In the genomic region with DNA sequence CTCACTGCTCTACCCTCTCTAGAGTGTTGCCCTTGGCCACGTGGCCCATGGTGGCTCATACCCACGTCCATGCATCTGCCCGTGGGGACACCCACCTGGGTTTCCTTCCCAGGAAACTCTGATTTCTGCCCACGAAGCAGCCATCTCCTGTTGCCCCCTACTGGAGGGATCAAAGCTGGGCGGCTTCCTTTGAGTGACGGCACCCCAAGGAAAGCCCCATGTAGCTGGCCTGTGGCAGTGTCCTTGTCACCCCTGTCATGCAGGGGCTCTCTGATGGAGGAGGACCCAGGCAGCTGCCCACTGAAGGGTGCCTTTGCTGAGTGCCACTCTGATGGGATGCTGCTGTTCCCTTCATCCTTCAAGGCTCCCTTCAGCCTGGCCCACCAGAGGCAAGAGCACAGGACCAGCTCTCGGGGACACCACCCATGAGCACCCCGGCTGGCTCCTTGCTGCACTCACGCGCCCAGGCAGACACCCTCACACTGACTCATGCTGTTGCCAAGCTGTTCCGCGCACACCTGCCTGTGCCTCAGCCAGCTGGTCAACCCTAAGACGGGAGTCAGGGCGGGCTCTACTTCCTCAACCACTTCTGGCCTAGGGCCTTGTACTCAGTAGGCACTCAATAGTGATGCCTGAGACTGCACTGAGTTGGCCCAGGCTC, we compare ENCODE assay signal across 14 cellular contexts.
DNase-seq lines count a peak whose midpoint lies in the region; ATAC-seq and TF ChIP-seq lines count a peak whose summit lies in the region.
"Had no signal": no experiment of that assay in that cellular context is flagged by ENCODE, and none has a peak within 500 bp of the region (broad histone marks: within the 10 kb centered on the region; RNA-seq: fewer than 3 reads in every experiment).

No MANE protein-coding gene starts in this region.

- no peak overlapping the region for H2AFZ ChIP-seq in OCI-LY7 (ENCODE audit: low read length)
- H2AFZ ChIP-seq in smooth muscle cell (ENCODE audit: low read depth) = no peak overlapping the region
- no peak overlapping the region for H2AFZ ChIP-seq in PC-9

- H3K36me3 Mint-ChIP-seq in activated CD4-positive, alpha-beta T cell treated with anti-CD3 and anti-CD28 coated beads for 36 hours (ENCODE audit: low read depth) = no peaks in the 10 kb centered on the region
- no peaks in the 10 kb centered on the region for H3K36me3 Mint-ChIP-seq in activated CD4-positive, alpha-beta T cell treated with anti-CD3 and anti-CD28 coated beads, Interleukin-2, amount 10 ng/mL, durations not matched to agents 7 days and 5 days (ENCODE audit: low read depth)

- peaks cover 2% of the 10 kb centered on the region for H3K27me3 Mint-ChIP-seq in activated CD4-positive, alpha-beta T cell treated with anti-CD3 and anti-CD28 coated beads for 36 hours
- H3K27me3 Mint-ChIP-seq in activated CD4-positive, alpha-beta T cell treated with anti-CD3 and anti-CD28 coated beads, Interleukin-2, amount 10 ng/mL, durations not matched to agents 7 days and 5 days = no peaks in the 10 kb centered on the region

- H3K9me3 ChIP-seq in OCI-LY7 (ENCODE audit: low read length) (no peaks in the 10 kb centered on the region), smooth muscle cell (replicated peaks; ENCODE audit: low read depth) (no peaks in the 10 kb centered on the region), PC-9 (ENCODE audit: insufficient read depth, low read depth) (no peaks in the 10 kb centered on the region)
- H3K9me3 ChIP-seq: ovary, vagina had no signal

- no peaks in the 10 kb centered on the region for H3K79me2 ChIP-seq in OCI-LY7 (ENCODE audit: insufficient read depth, low read depth, low read length)
- H3K79me2 ChIP-seq in smooth muscle cell (ENCODE audit: low read depth) = peaks cover 3% of the 10 kb centered on the region
- no peaks in the 10 kb centered on the region for H3K79me2 ChIP-seq in PC-9 (ENCODE audit: low read depth)

- intact Hi-C loops in activated CD4-positive, alpha-beta T cell treated with anti-CD3 and anti-CD28 coated beads for 36 hours (cut with DNase I, micrococcal nuclease) = no loop called here
- intact Hi-C loops in OCI-LY7 (cut with micrococcal nuclease; ENCODE audit: unreplicated experiment) (no loop called here), PC-9 (cut with micrococcal nuclease; ENCODE audit: unreplicated experiment) (no loop called here)

- H3F3A ChIP-seq in smooth muscle cell (ENCODE audit: low read depth) = no peaks in the 10 kb centered on the region
- no peaks in the 10 kb centered on the region for H3F3A ChIP-seq in PC-9 (ENCODE audit: insufficient read depth, low read depth)

- no peak overlapping the region for H3K27ac Mint-ChIP-seq in activated CD4-positive, alpha-beta T cell treated with anti-CD3 and anti-CD28 coated beads for 36 hours
- no peak overlapping the region for H3K27ac Mint-ChIP-seq in activated CD4-positive, alpha-beta T cell treated with anti-CD3 and anti-CD28 coated beads, Interleukin-2, amount 10 ng/mL, durations not matched to agents 7 days and 5 days

- CTCF ChIA-PET in activated CD4-positive, alpha-beta T cell treated with anti-CD3 and anti-CD28 coated beads for 36 hours (lab: Charles Lee) = interaction anchor here (0.6 to 1.2 kb wide), 3 partner anchors 8 to 896 kb away, joined by 3 to 4 read pairs (median 3); no protein-coding TSS in a partner anchor
- CTCF ChIA-PET in activated CD4-positive, alpha-beta T cell treated with anti-CD3 and anti-CD28 coated beads, Interleukin-2, amount 10 ng/mL, durations not matched to agents 7 days and 5 days (lab: Charles Lee) = interaction anchor here (1.5 kb wide), 1 partner anchor 17 kb away, joined by 3 read pairs; no protein-coding TSS in a partner anchor
- CTCF ChIA-PET in OCI-LY7 (lab: Charles Lee; ENCODE audit: unreplicated experiment) (no interaction called here), PC-9 (lab: Charles Lee) (no interaction called here)

- H3K27me3 ChIP-seq in smooth muscle cell (ENCODE audit: low read depth) = no peaks in the 10 kb centered on the region
- H3K27me3 ChIP-seq in PC-9 (ENCODE audit: insufficient read depth, low read depth) = no peaks in the 10 kb centered on the region
- H3K27me3 ChIP-seq: ovary, vagina had no signal

- no peaks in the 10 kb centered on the region for H3K9me2 ChIP-seq in OCI-LY7 (ENCODE audit: insufficient read depth, low read length)
- no peaks in the 10 kb centered on the region for H3K9me2 ChIP-seq in PC-9 (ENCODE audit: insufficient read depth)

- POLR2A ChIA-PET in activated CD4-positive, alpha-beta T cell treated with anti-CD3 and anti-CD28 coated beads for 36 hours (lab: Charles Lee) = no interaction called here
- POLR2A ChIA-PET in activated CD4-positive, alpha-beta T cell treated with anti-CD3 and anti-CD28 coated beads, Interleukin-2, amount 10 ng/mL, durations not matched to agents 7 days and 5 days (lab: Charles Lee) = no interaction called here
- POLR2A ChIA-PET in OCI-LY7 (lab: Charles Lee) = no interaction called here
- POLR2A ChIA-PET in PC-9 (lab: Charles Lee; ENCODE audit: unreplicated experiment) = no interaction called here

- whole genome bisulfite sequencing in smooth muscle cell (ENCODE audit: low lambda C conversion rate) = 89% methylated on average over 14 of the region's 14 CpGs

- H3K4me3 ChIP-seq in OCI-LY7 (ENCODE audit: low read depth, low read length, poor library complexity, severe bottlenecking) (no peak overlapping the region), fibroblast of pulmonary artery (replicated peaks; ENCODE audit: low read depth, low read length) (no peak overlapping the region), smooth muscle cell (no peak overlapping the region), PC-9 (no peak overlapping the region)
- H3K4me3 ChIP-seq: ovary, vagina had no signal

- peak; percentile 11 for DNase-seq in activated CD4-positive, alpha-beta T cell treated with anti-CD3 and anti-CD28 coated beads for 36 hours
- DNase-seq in activated CD4-positive, alpha-beta T cell treated with anti-CD3 and anti-CD28 coated beads, Interleukin-2, amount 10 ng/mL, durations not matched to agents 7 days and 5 days = no peak
- DNase-seq in OCI-LY7 (ENCODE audit: low spot score) (no peak), fibroblast of pulmonary artery (ENCODE audit: low read depth) (no peak), smooth muscle cell (lab: John Stamatoyannopoulos, UW; ENCODE audit: unreplicated experiment) (no peak), NCI-H2081 (lab: John Stamatoyannopoulos, UW) (no peak), PC-9 (no peak)
- DNase-seq: activated T-cell treated with anti-CD3 and anti-CD28 coated beads, Interleukin-2, amount 50 U/mL, for 1 hour; cortex of kidney; NCI-H2107; ovary; SW 1271 had no signal

- H3K4me1 Mint-ChIP-seq in activated CD4-positive, alpha-beta T cell treated with anti-CD3 and anti-CD28 coated beads for 36 hours = no peaks in the 10 kb centered on the region
- H3K4me1 Mint-ChIP-seq in activated CD4-positive, alpha-beta T cell treated with anti-CD3 and anti-CD28 coated beads, Interleukin-2, amount 10 ng/mL, durations not matched to agents 7 days and 5 days = no peaks in the 10 kb centered on the region

- H3K4me3 Mint-ChIP-seq in activated CD4-positive, alpha-beta T cell treated with anti-CD3 and anti-CD28 coated beads for 36 hours = no peak overlapping the region
- H3K4me3 Mint-ChIP-seq in activated CD4-positive, alpha-beta T cell treated with anti-CD3 and anti-CD28 coated beads, Interleukin-2, amount 10 ng/mL, durations not matched to agents 7 days and 5 days = no peak overlapping the region

- H3K27ac ChIP-seq in OCI-LY7 (ENCODE audit: low read depth, low read length, poor library complexity, severe bottlenecking) (no peak overlapping the region), smooth muscle cell (ENCODE audit: low read depth) (no peak overlapping the region), PC-9 (no peak overlapping the region)
- H3K27ac ChIP-seq: ovary, vagina had no signal

- H4K20me1 ChIP-seq in OCI-LY7 (ENCODE audit: insufficient read depth, low read length) = no peaks in the 10 kb centered on the region
- H4K20me1 ChIP-seq in smooth muscle cell (ENCODE audit: low read depth) = peaks cover 85% of the 10 kb centered on the region
- no peaks in the 10 kb centered on the region for H4K20me1 ChIP-seq in PC-9 (ENCODE audit: insufficient read depth)

- BruUV-seq in OCI-LY7 (replicated peaks; lab: Mats Ljungman, UMichigan) (no TSS peak), PC-9 (replicated peaks; lab: Mats Ljungman, UMichigan) (no TSS peak)

- peak; percentile 60 for TF ChIP-seq CTCF in OCI-LY7 (conservative IDR thresholded peaks at IDR 0.05; ENCODE audit: low read length)
- TF ChIP-seq CTCF in fibroblast of pulmonary artery (IDR thresholded peaks at IDR 0.05; ENCODE audit: low read length, missing control alignments) = peak; percentile 34
- peak; percentile 22 for TF ChIP-seq CTCF in smooth muscle cell (IDR thresholded peaks at IDR 0.05; ENCODE audit: borderline replicate concordance, insufficient read depth, poor library complexity, severe bottlenecking)
- no peak; the same call in 1 of the 2 replicates for TF ChIP-seq CTCF in PC-9 (conservative IDR thresholded peaks at IDR 0.05)

- H3K4me2 ChIP-seq in OCI-LY7 (ENCODE audit: low read length) (no peak overlapping the region), smooth muscle cell (no peak overlapping the region), PC-9 (no peak overlapping the region)

- no peak for ATAC-seq in activated CD4-positive, alpha-beta T cell treated with anti-CD3 and anti-CD28 coated beads for 36 hours
- no peak for ATAC-seq in HG03469 (IDR thresholded peaks at IDR 0.05; ENCODE audit: unreplicated experiment)

- peaks cover 2% of the 10 kb centered on the region for H3K9me3 Mint-ChIP-seq in activated CD4-positive, alpha-beta T cell treated with anti-CD3 and anti-CD28 coated beads for 36 hours (ENCODE audit: low read depth)
- no peaks in the 10 kb centered on the region for H3K9me3 Mint-ChIP-seq in activated CD4-positive, alpha-beta T cell treated with anti-CD3 and anti-CD28 coated beads, Interleukin-2, amount 10 ng/mL, durations not matched to agents 7 days and 5 days

- peaks cover 14% of the 10 kb centered on the region for H3K4me1 ChIP-seq in OCI-LY7 (ENCODE audit: insufficient read depth, low read length, poor library complexity, severe bottlenecking)
- no peaks in the 10 kb centered on the region for H3K4me1 ChIP-seq in smooth muscle cell (ENCODE audit: low read depth)
- no peaks in the 10 kb centered on the region for H3K4me1 ChIP-seq in PC-9 (replicated peaks; ENCODE audit: insufficient read depth)
- H3K4me1 ChIP-seq: vagina had no signal

- H3K9ac ChIP-seq in smooth muscle cell (ENCODE audit: low read depth) = no peak overlapping the region

- no peaks in the 10 kb centered on the region for H3K36me3 ChIP-seq in OCI-LY7 (ENCODE audit: insufficient read depth, low read length)
- no peaks in the 10 kb centered on the region for H3K36me3 ChIP-seq in smooth muscle cell (ENCODE audit: low read depth)
- no peaks in the 10 kb centered on the region for H3K36me3 ChIP-seq in PC-9 (ENCODE audit: low read depth)
- H3K36me3 ChIP-seq: ovary, vagina had no signal

Comparison
In these comparisons a context has a peak if more than half of its experiments do, and no peak if none do; other contexts are left out.
1. CTCF ChIA-PET loops: an anchor here in activated CD4-positive, alpha-beta T cell treated with anti-CD3 and anti-CD28 coated beads for 36 hours (0.6 to 1.2 kb wide) and activated CD4-positive, alpha-beta T cell treated with anti-CD3 and anti-CD28 coated beads, Interleukin-2, amount 10 ng/mL, durations not matched to agents 7 days and 5 days (1.5 kb wide); none called in OCI-LY7 and PC-9.